In genomic region chr22:25404923-25405853, GRCh38 we compare ENCODE assay signal across 8 cellular contexts.
DNase-seq lines count a peak whose midpoint lies in the region; ATAC-seq and TF ChIP-seq lines count a peak whose summit lies in the region.

No MANE protein-coding gene starts in this region.

- no peak for TF ChIP-seq CTCF in Caco-2 (IDR thresholded peaks at IDR 0.05; ENCODE audit: insufficient read depth in 1 of 2, low read depth in 1 of 2, low read length in 1 of 2, severe bottlenecking in 1 of 2, unreplicated experiment in 1 of 2)
- no peak for TF ChIP-seq CTCF in mesothelial cell of epicardium (IDR thresholded peaks at IDR 0.05; ENCODE audit: unreplicated experiment)

- H3K27ac Mint-ChIP-seq in Caco-2 (ENCODE audit: unreplicated experiment) (no peak overlapping the region), mesothelial cell of epicardium (peak overlapping the region; percentile 73)

- H3K4me3 Mint-ChIP-seq in Caco-2 (ENCODE audit: unreplicated experiment) (peak overlapping the region; percentile 77), mesothelial cell of epicardium (peak overlapping the region; percentile 72)

- H3K27me3 Mint-ChIP-seq in Caco-2 (ENCODE audit: insufficient read depth, unreplicated experiment) (no peaks in the 10 kb centered on the region), mesothelial cell of epicardium (ENCODE audit: low read depth) (no peaks in the 10 kb centered on the region)

- H3K4me1 ChIP-seq in Caco-2 (peaks cover 9% of the 10 kb centered on the region), endocrine pancreas (ENCODE audit: control insufficient read depth, insufficient read depth, low read length) (no peaks in the 10 kb centered on the region)

- CTCF ChIA-PET in Caco-2 (lab: Charles Lee) = no interaction called here

- peak overlapping the region; percentile 69 for H3K9ac ChIP-seq in endocrine pancreas (ENCODE audit: control insufficient read depth, insufficient read depth, low read length)

- DNase-seq in Caco-2 = peak; percentile 56 to 69
- DNase-seq in NCI-H2171 treated with DMSO at 0.1 percent for 48 hours (lab: John Stamatoyannopoulos, UW) = peak; percentile 48
- peak; percentile 18 for DNase-seq in activated CD8-positive, alpha-beta memory T cell treated with anti-CD3 and anti-CD28 coated beads, Interleukin-2, amount 50 U/mL, for 1 hour (ENCODE audit: extremely low read depth)
- DNase-seq in mesothelial cell of epicardium (ENCODE audit: low spot score in 2 of 2, unreplicated experiment in 2 of 2) = peak; percentile 55 to 77
- peak; percentile 23 to 45 for DNase-seq in stimulated activated CD8-positive, alpha-beta memory T cell treated with anti-CD3 and anti-CD28 coated beads, Interleukin-15, amount 100 ng/mL, for 4 hours (ENCODE audit: low read depth in 2 of 2)
- no peak for DNase-seq in NCI-H774 (lab: John Stamatoyannopoulos, UW)

- peak; percentile 44 for ATAC-seq in GM21526 (IDR thresholded peaks at IDR 0.05; ENCODE audit: low FRiP score, unreplicated experiment)

- POLR2A ChIA-PET in Caco-2 (lab: Charles Lee) = no interaction called here

- H3K9me3 Mint-ChIP-seq in Caco-2 (ENCODE audit: unreplicated experiment) (no peaks in the 10 kb centered on the region), mesothelial cell of epicardium (no peaks in the 10 kb centered on the region)

- H3K36me3 Mint-ChIP-seq in Caco-2 (ENCODE audit: insufficient read depth, unreplicated experiment) (no peaks in the 10 kb centered on the region), mesothelial cell of epicardium (no peaks in the 10 kb centered on the region)

- intact Hi-C loops in Caco-2 (cut with micrococcal nuclease; ENCODE audit: unreplicated experiment) = no loop called here

- H3K27me3 ChIP-seq in Caco-2 (replicated peaks; ENCODE audit: control insufficient read depth, insufficient read depth, low read length) (no peaks in the 10 kb centered on the region), endocrine pancreas (ENCODE audit: control insufficient read depth, insufficient read depth, low read length) (no peaks in the 10 kb centered on the region)

- no TSS peak for BruUV-seq in Caco-2 (replicated peaks; lab: Mats Ljungman, UMichigan)

- H3K4me3 ChIP-seq in Caco-2 (ENCODE audit: low read depth, low read length) (peak overlapping the region; percentile 65), endocrine pancreas (ENCODE audit: control insufficient read depth, insufficient read depth, low read length) (no peak overlapping the region)

- H3K36me3 ChIP-seq in Caco-2 (ENCODE audit: control insufficient read depth, insufficient read depth, low read length) (no peaks in the 10 kb centered on the region), endocrine pancreas (ENCODE audit: control insufficient read depth, insufficient read depth, low read length) (no peaks in the 10 kb centered on the region)

- no peaks in the 10 kb centered on the region for H3K9me3 ChIP-seq in Caco-2
- no peaks in the 10 kb centered on the region for H3K9me3 ChIP-seq in endocrine pancreas (ENCODE audit: control insufficient read depth, low read length)

- H3K4me1 Mint-ChIP-seq in Caco-2 (ENCODE audit: low read depth, unreplicated experiment) (peaks cover 6% of the 10 kb centered on the region), mesothelial cell of epicardium (peaks cover 27% of the 10 kb centered on the region)
